8 cellular contexts compared by ENCODE assay signal in the genomic region with DNA sequence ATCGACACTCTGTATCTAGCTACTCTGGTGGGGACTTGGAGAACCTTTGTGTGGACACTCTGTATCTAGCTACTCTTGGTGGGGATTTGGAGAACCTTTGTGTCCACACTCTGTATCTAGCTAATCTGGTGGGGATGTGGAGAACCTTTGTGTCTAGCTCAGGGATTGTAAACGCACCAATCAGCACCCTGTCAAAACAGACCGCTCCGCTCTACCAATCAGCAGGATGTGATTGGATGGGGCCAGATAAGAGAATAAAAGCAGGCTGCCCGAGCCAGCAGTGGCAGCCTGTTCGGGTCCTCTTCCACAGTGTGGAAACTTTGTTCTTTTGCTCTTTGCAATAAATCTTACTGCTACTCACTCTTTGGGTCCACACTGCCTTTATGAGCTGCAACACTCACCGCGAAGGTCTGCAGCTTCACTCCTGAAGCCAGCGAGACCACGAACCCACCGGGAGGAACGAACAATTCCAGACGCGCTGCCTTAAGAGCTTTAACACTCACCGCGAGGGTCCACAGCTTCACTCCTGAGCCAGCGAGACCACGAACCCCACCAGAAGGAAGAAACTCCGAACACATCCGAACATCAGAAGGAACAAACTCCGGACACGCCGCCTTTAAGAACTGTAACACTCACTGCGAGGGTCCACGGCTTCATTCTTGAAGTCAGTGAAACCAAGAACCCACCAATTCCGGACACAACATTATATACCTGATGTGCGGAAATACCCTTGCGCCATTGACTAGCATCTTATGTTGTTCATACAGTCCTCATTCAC. TPM values are rescaled to one million over a fixed set of nuclear protein-coding genes. Genes with fewer than 3 reads are reported as not detected.
DNase-seq lines count a peak whose midpoint lies in the region; ATAC-seq, FAIRE-seq and TF ChIP-seq lines count a peak whose summit lies in the region.
"Not testable (repeated sequence)": the region's sequence is repeated elsewhere in the genome, so short reads cannot be mapped to it uniquely, and the experiment has no call there.

No MANE protein-coding gene starts in this region.

- not testable (repeated sequence) for FAIRE-seq in GM12878 (lab: Jason Lieb, UNC)

- peak overlapping the region; percentile 55 for H3K4me3 ChIP-seq in CD8-positive, alpha-beta T cell (ENCODE audit: low read depth, low read length)
- H3K4me3 ChIP-seq in GM12878; left ventricle myocardium inferior; muscle layer of duodenum (ENCODE audit: low read depth in 1 of 2, low read length in 2 of 2); upper lobe of right lung: not testable (repeated sequence)

- H3K4me1 Mint-ChIP-seq in CD8-positive, alpha-beta T cell (ENCODE audit: low read depth) = peaks cover 91% of the 10 kb centered on the region
- H3K4me1 Mint-ChIP-seq in activated T-cell treated with anti-CD3 and anti-CD28 coated beads, Interleukin-2, amount 50 U/mL, for 72 hours (ENCODE audit: low read depth) = peaks cover 92% of the 10 kb centered on the region

- peaks cover 44% of the 10 kb centered on the region for H3K36me3 Mint-ChIP-seq in CD8-positive, alpha-beta T cell
- peaks cover 41 to 57% of the 10 kb centered on the region in 2 donors for H3K36me3 Mint-ChIP-seq in activated T-cell treated with anti-CD3 and anti-CD28 coated beads, Interleukin-2, amount 50 U/mL, for 72 hours (ENCODE audit: insufficient read depth in 2 of 2)

- CTCF ChIA-PET in CD8-positive, alpha-beta T cell (lab: Charles Lee) = interaction anchor here (0.7 to 14.0 kb wide), 4 partner anchors 10 to 49 kb away, joined by 5 to 109 read pairs (median 36); no protein-coding TSS in a partner anchor
- CTCF ChIA-PET in GM12878 (lab: Yijun Ruan, JAX) = interaction anchor here (1.2 to 18.7 kb wide), 2 partner anchors 13 to 145 kb away, joined by 3 to 271 read pairs; no protein-coding TSS in a partner anchor

- in situ Hi-C loops in GM12878 (cut with MboI) = not testable (repeated sequence)

- H3K27ac Mint-ChIP-seq in CD8-positive, alpha-beta T cell = peak overlapping the region; percentile 93
- peak overlapping the region; percentile 99 for H3K27ac Mint-ChIP-seq in activated T-cell treated with anti-CD3 and anti-CD28 coated beads, Interleukin-2, amount 50 U/mL, for 72 hours

- TF ChIP-seq CTCF in CD8-positive, alpha-beta T cell (IDR thresholded peaks at IDR 0.05); GM12878 (IDR thresholded peaks at IDR 0.05 in 2 of 3, conservative IDR thresholded peaks at IDR 0.05 in 1 of 3; ENCODE audit: control insufficient read depth in 2 of 3, extremely low read depth in 1 of 3, insufficient read depth in 1 of 3, low read depth in 3 of 3, low read length in 3 of 3); left ventricle myocardium inferior (IDR thresholded peaks at IDR 0.05; ENCODE audit: borderline replicate concordance); upper lobe of right lung (IDR thresholded peaks at IDR 0.05): not testable (repeated sequence)

- 85% methylated on average over 28 of the region's 28 CpGs for WGBS in GM12878 (ENCODE audit: insufficient coverage, insufficient replicate concordance, low lambda C conversion rate, missing lambda C conversion rate)

- RAD21 ChIA-PET in GM12878 (lab: Charles Lee; ENCODE audit: unreplicated experiment) = interaction anchor here (0.9 to 12.1 kb wide), 3 partner anchors 11 to 36 kb away, joined by 3 to 189 read pairs (median 8); a partner anchor contains a TSS

- H3K4me3 Mint-ChIP-seq in CD8-positive, alpha-beta T cell = peak overlapping the region; percentile 89
- peak overlapping the region; percentile 86 to 98 for H3K4me3 Mint-ChIP-seq in activated T-cell treated with anti-CD3 and anti-CD28 coated beads, Interleukin-2, amount 50 U/mL, for 72 hours

- not testable (repeated sequence) for ATAC-seq in CD8-positive, alpha-beta T cell; activated T-cell treated with anti-CD3 and anti-CD28 coated beads, Interleukin-2, amount 50 U/mL, for 72 hours (replicated peaks in 1 of 2); GM12878; upper lobe of right lung

- BruUV-seq in GM12878 (replicated peaks; lab: Mats Ljungman, UMichigan) = not testable (repeated sequence)

- peak in 4 of 7 experiments; percentile 47 to 69 (median 49) for DNase-seq in CD8-positive, alpha-beta T cell
- DNase-seq in activated CD4-positive, CD25-positive, alpha-beta regulatory T cell treated with anti-CD3 and anti-CD28 coated beads, Interleukin-2, amount 50 U/mL, for 72 hours = peak; percentile 43
- peak; percentile 33 to 56 for DNase-seq in activated T-cell treated with anti-CD3 and anti-CD28 coated beads, Interleukin-2, amount 50 U/mL, for 72 hours
- DNase-seq in GM12878 (ENCODE audit: low read depth, low spot score); left ventricle myocardium inferior; upper lobe of right lung: not testable (repeated sequence)
- peak; percentile 48 for DNase-seq in stimulated activated CD8-positive, alpha-beta memory T cell treated with anti-CD3 and anti-CD28 coated beads, Interleukin-4, amount 100 ng/mL, for 48 hours

- not testable (repeated sequence) for TF ChIP-seq POLR2A in GM12878 (IDR thresholded peaks at IDR 0.05; ENCODE audit: low read depth, low read length)

- POLR2A ChIA-PET in CD8-positive, alpha-beta T cell (lab: Charles Lee) = interaction anchor here (1.2 to 7.8 kb wide), 3 partner anchors 9 to 15 kb away, joined by 4 to 98 read pairs (median 5); a partner anchor contains a TSS
- POLR2A ChIA-PET in GM12878 (lab: Charles Lee) = interaction anchor here (0.9 to 15.7 kb wide), 4 partner anchors 10 to 25 kb away, joined by 3 to 243 read pairs (median 13); no protein-coding TSS in a partner anchor

- H3K36me3 ChIP-seq in CD8-positive, alpha-beta T cell (ENCODE audit: insufficient read depth, low read length); left ventricle myocardium inferior; muscle layer of duodenum (ENCODE audit: control insufficient read depth in 1 of 2, insufficient read depth in 2 of 2, low read length in 2 of 2); upper lobe of right lung: not testable (repeated sequence)
- H3K36me3 ChIP-seq in GM12878 (ENCODE audit: control insufficient read depth in 2 of 2, insufficient read depth in 2 of 2, low read length in 1 of 2) = peaks cover 2 to 12% of the 10 kb centered on the region in 2 experiments; a peak in 3 of 4 replicates

- not testable (repeated sequence) for TF ChIP-seq RAD21 in GM12878 (IDR thresholded peaks at IDR 0.05; ENCODE audit: insufficient read depth, low read depth, low read length)

- H3K27ac ChIP-seq in CD8-positive, alpha-beta T cell (ENCODE audit: low read depth, low read length) = peak overlapping the region; percentile 67
- peak overlapping the region; percentile 45; the same call in 1 of the 2 replicates for H3K27ac ChIP-seq in GM12878 (ENCODE audit: control insufficient read depth, insufficient read depth)
- H3K27ac ChIP-seq in left ventricle myocardium inferior (replicated peaks) = peak overlapping the region; percentile 33
- H3K27ac ChIP-seq in muscle layer of duodenum (ENCODE audit: low read length) = peak overlapping the region; percentile 61
- H3K27ac ChIP-seq in upper lobe of right lung = peak overlapping the region; percentile 59

- H3K4me2 ChIP-seq in GM12878 (ENCODE audit: control insufficient read depth, insufficient read depth) = peak overlapping the region; percentile 11; the same call in 1 of the 2 replicates

- not testable (repeated sequence) for H2AFZ ChIP-seq in GM12878 (ENCODE audit: control insufficient read depth, low read depth, low read length)

- not testable (repeated sequence) for H3K9me3 ChIP-seq in CD8-positive, alpha-beta T cell (ENCODE audit: low read length); GM12878 (replicated peaks; ENCODE audit: control insufficient read depth, insufficient read depth, low read length); left ventricle myocardium inferior (replicated peaks); muscle layer of duodenum (ENCODE audit: control insufficient read depth in 1 of 2, low read length in 2 of 2); upper lobe of right lung

- H3K27me3 Mint-ChIP-seq in CD8-positive, alpha-beta T cell (ENCODE audit: low read depth); activated T-cell treated with anti-CD3 and anti-CD28 coated beads, Interleukin-2, amount 50 U/mL, for 72 hours (ENCODE audit: low read depth): not testable (repeated sequence)

- not testable (repeated sequence) for H3K9ac ChIP-seq in GM12878 (ENCODE audit: control insufficient read depth, insufficient read depth, low read length)

- peaks cover 82% of the 10 kb centered on the region for H3K4me1 ChIP-seq in CD8-positive, alpha-beta T cell (ENCODE audit: insufficient read depth, low read length)
- H3K4me1 ChIP-seq in GM12878 (ENCODE audit: control insufficient read depth, insufficient read depth, low read length) = peaks cover 71% of the 10 kb centered on the region
- H3K4me1 ChIP-seq in left ventricle myocardium inferior = peaks cover 55% of the 10 kb centered on the region
- H3K4me1 ChIP-seq in muscle layer of duodenum (ENCODE audit: control insufficient read depth in 1 of 2, insufficient read depth in 2 of 2, low read length in 2 of 2) = peaks cover 15 to 37% of the 10 kb centered on the region in 2 donors
- peaks cover 74% of the 10 kb centered on the region for H3K4me1 ChIP-seq in upper lobe of right lung

- H4K20me1 ChIP-seq in GM12878 (ENCODE audit: control insufficient read depth, insufficient read depth) = not testable (repeated sequence)

- SMC1A ChIA-PET in GM12878 (lab: Charles Lee; ENCODE audit: uncharacterized antibody, unreplicated experiment) = interaction anchor here (0.9 to 18.1 kb wide), 3 partner anchors 13 to 44 kb away, joined by 3 to 426 read pairs (median 26); a partner anchor contains a TSS

- H3K79me2 ChIP-seq in GM12878 (ENCODE audit: control insufficient read depth, insufficient read depth, low read length) = peaks cover 94% of the 10 kb centered on the region

- H3K27me3 ChIP-seq in CD8-positive, alpha-beta T cell (ENCODE audit: insufficient read depth, low read length); GM12878 (replicated peaks in 1 of 2; ENCODE audit: control insufficient read depth in 2 of 2, insufficient read depth in 2 of 2, low read length in 1 of 2); left ventricle myocardium inferior (ENCODE audit: low read depth); muscle layer of duodenum (ENCODE audit: low read depth, low read length); upper lobe of right lung: not testable (repeated sequence)

- intact Hi-C loops in CD8-positive, alpha-beta T cell (cut with DNase I, micrococcal nuclease) = loop anchor here in 1 of 2 experiments (5.0 kb wide), 1 partner anchor 226 kb away; a partner anchor contains a TSS
- intact Hi-C loops in GM12878 (cut with micrococcal nuclease; ENCODE audit: unreplicated experiment); left ventricle myocardium inferior (cut with micrococcal nuclease); upper lobe of right lung (cut with DNase I): not testable (repeated sequence)

- TF ChIP-seq EP300 in GM12878 (IDR thresholded peaks at IDR 0.05; ENCODE audit: borderline replicate concordance in 1 of 2, control insufficient read depth in 1 of 2, low read depth in 2 of 2, low read length in 2 of 2) = not testable (repeated sequence)

- not testable (repeated sequence) for H3K9me3 Mint-ChIP-seq in CD8-positive, alpha-beta T cell; activated T-cell treated with anti-CD3 and anti-CD28 coated beads, Interleukin-2, amount 50 U/mL, for 72 hours

RNA-seq across cellular contexts. Expression of a gene that starts 15.1 kb away (rescaled TPM):
- total RNA-seq in CD8-positive, alpha-beta T cell = 100 to 1,000 TPM; 167 to 171 TPM
- total RNA-seq in activated T-cell treated with anti-CD3 and anti-CD28 coated beads, Interleukin-2, amount 50 U/mL, for 72 hours = 100 to 1,000 TPM; 487 to 586 TPM
- 113 and 116 TPM in 2 replicates for total RNA-seq in GM12878 (2013; cell fraction: nucleolus; rRNA removed)
- total RNA-seq in GM12878 (2014; rRNA removed) = 103 and 107 TPM in 2 replicates
- total RNA-seq in GM12878 (2014; rRNA removed; fragmentation: Illumina TruSeq; extraction: Trizol) = 92.9 and 97.1 TPM in 2 replicates
- total RNA-seq in GM12878 (2021) = 115 and 121 TPM in 2 replicates
- polyA plus RNA-seq in GM12878 (2011; ENCODE audit: low read depth) = 97.2 TPM
- polyA plus RNA-seq in GM12878 (2011; rRNA removed) = 103 and 120 TPM in 2 replicates
- polyA plus RNA-seq in GM12878 (2011; cell fraction: cytosol; rRNA removed) = 116 and 137 TPM in 2 replicates
- polyA plus RNA-seq in GM12878 (2011; cell fraction: nucleus; rRNA removed) = 79.9 and 86.8 TPM in 2 replicates
- 109 and 156 TPM in 2 replicates for polyA plus RNA-seq in GM12878 (2012)
- polyA plus RNA-seq in GM12878 (2014; fragmentation: Illumina TruSeq; extraction: Trizol) = 177 and 223 TPM in 2 replicates
- polyA plus RNA-seq in GM12878 (2014; fragmentation: Nextera tagmentation; extraction: Ambion mirVana) = 10 to 100 TPM; 33.4 to 42.4 TPM
- polyA plus RNA-seq in GM12878 (2014; rRNA removed) = 98.3 and 107 TPM in 2 replicates
- polyA plus RNA-seq in GM12878 (2016; fragmentation: Nextera tagmentation; extraction: Ambion mirVana) = 100 to 1,000 TPM in 1 of 2 experiments, 10 to 100 TPM in 1; 92.1 to 108 TPM
- 136 and 166 TPM in 2 replicates for polyA minus RNA-seq in GM12878 (2011; rRNA and poly(A)+ RNA removed)
- polyA minus RNA-seq in GM12878 (2011; cell fraction: cytosol; rRNA and poly(A)+ RNA removed) = 42.6 and 47.7 TPM in 2 replicates
- 26.1 and 37.2 TPM in 2 replicates for polyA minus RNA-seq in GM12878 (2011; cell fraction: nucleus; rRNA and poly(A)+ RNA removed)
- total RNA-seq in left ventricle myocardium inferior = 15.0 TPM
- total RNA-seq in upper lobe of right lung = 55.3 TPM
